Comparison of ENCODE assay signal across 1 cellular context in the genomic region with DNA sequence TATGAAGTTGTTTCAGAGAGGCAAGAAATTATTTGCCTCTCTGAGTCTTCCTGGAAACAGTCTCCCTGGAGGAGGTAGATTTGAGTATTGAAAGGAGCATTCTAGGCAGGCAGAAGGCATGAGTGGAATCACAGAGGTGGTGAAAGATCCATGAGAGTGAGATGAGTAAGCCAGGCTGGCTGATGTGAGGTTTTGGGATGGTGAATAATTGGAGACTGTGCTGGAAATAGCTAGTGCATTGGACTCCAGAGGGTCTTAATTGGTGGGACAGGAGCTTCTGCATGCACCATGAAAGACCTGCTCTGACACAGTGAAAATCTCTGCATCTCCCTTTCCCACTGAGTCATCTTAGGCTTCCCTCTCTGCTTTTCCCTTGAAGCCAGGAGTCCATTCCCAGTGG.
TF ChIP-seq lines count a peak whose summit lies in the region.

No MANE protein-coding gene starts in this region.

TF ChIP-seq in GM23338, 12 proteins besides CTCF, POLR2A, EP300 and RAD21 (continued from another document):
- TF ChIP-seq, protein P1, sequence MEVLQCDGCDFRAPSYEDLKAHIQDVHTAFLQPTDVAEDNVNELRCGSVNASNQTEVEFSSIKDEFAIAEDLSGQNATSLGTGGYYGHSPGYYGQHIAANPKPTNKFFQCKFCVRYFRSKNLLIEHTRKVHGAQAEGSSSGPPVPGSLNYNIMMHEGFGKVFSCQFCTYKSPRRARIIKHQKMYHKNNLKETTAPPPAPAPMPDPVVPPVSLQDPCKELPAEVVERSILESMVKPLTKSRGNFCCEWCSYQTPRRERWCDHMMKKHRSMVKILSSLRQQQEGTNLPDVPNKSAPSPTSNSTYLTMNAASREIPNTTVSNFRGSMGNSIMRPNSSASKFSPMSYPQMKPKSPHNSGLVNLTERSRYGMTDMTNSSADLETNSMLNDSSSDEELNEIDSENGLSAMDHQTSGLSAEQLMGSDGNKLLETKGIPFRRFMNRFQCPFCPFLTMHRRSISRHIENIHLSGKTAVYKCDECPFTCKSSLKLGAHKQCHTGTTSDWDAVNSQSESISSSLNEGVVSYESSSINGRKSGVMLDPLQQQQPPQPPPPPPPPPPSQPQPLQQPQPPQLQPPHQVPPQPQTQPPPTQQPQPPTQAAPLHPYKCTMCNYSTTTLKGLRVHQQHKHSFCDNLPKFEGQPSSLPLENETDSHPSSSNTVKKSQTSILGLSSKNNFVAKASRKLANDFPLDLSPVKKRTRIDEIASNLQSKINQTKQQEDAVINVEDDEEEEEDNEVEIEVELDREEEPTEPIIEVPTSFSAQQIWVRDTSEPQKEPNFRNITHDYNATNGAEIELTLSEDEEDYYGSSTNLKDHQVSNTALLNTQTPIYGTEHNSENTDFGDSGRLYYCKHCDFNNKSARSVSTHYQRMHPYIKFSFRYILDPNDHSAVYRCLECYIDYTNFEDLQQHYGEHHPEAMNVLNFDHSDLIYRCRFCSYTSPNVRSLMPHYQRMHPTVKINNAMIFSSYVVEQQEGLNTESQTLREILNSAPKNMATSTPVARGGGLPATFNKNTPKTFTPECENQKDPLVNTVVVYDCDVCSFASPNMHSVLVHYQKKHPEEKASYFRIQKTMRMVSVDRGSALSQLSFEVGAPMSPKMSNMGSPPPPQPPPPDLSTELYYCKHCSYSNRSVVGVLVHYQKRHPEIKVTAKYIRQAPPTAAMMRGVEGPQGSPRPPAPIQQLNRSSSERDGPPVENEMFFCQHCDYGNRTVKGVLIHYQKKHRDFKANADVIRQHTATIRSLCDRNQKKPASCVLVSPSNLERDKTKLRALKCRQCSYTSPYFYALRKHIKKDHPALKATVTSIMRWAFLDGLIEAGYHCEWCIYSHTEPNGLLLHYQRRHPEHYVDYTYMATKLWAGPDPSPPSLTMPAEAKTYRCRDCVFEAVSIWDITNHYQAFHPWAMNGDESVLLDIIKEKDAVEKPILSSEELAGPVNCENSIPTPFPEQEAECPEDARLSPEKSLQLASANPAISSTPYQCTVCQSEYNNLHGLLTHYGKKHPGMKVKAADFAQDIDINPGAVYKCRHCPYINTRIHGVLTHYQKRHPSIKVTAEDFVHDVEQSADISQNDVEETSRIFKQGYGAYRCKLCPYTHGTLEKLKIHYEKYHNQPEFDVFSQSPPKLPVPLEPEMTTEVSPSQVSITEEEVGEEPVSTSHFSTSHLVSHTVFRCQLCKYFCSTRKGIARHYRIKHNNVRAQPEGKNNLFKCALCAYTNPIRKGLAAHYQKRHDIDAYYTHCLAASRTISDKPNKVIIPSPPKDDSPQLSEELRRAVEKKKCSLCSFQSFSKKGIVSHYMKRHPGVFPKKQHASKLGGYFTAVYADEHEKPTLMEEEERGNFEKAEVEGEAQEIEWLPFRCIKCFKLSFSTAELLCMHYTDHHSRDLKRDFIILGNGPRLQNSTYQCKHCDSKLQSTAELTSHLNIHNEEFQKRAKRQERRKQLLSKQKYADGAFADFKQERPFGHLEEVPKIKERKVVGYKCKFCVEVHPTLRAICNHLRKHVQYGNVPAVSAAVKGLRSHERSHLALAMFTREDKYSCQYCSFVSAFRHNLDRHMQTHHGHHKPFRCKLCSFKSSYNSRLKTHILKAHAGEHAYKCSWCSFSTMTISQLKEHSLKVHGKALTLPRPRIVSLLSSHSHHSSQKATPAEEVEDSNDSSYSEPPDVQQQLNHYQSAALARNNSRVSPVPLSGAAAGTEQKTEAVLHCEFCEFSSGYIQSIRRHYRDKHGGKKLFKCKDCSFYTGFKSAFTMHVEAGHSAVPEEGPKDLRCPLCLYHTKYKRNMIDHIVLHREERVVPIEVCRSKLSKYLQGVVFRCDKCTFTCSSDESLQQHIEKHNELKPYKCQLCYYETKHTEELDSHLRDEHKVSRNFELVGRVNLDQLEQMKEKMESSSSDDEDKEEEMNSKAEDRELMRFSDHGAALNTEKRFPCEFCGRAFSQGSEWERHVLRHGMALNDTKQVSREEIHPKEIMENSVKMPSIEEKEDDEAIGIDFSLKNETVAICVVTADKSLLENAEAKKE (CRISPR knock-in tag; IDR thresholded peaks at IDR 0.05) = no peak
- TF ChIP-seq POLR2AphosphoS5 (IDR thresholded peaks at IDR 0.05; ENCODE audit: low read depth) (no peak), EZH2phosphoT487 (IDR thresholded peaks at IDR 0.05; ENCODE audit: unreplicated experiment) (no peak), ZNF114 (CRISPR knock-in tag; IDR thresholded peaks at IDR 0.05) (no peak), ZNF331 (CRISPR knock-in tag; IDR thresholded peaks at IDR 0.05; ENCODE audit: low read depth) (no peak), EZH2 (IDR thresholded peaks at IDR 0.05; ENCODE audit: low read depth, unreplicated experiment) (no peak), STAT1 (IDR thresholded peaks at IDR 0.05; ENCODE audit: unreplicated experiment) (no peak)
- TF ChIP-seq, protein P2, sequence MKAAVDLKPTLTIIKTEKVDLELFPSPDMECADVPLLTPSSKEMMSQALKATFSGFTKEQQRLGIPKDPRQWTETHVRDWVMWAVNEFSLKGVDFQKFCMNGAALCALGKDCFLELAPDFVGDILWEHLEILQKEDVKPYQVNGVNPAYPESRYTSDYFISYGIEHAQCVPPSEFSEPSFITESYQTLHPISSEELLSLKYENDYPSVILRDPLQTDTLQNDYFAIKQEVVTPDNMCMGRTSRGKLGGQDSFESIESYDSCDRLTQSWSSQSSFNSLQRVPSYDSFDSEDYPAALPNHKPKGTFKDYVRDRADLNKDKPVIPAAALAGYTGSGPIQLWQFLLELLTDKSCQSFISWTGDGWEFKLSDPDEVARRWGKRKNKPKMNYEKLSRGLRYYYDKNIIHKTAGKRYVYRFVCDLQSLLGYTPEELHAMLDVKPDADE (IDR thresholded peaks at IDR 0.05) = no peak
- TF ChIP-seq, protein P3, sequence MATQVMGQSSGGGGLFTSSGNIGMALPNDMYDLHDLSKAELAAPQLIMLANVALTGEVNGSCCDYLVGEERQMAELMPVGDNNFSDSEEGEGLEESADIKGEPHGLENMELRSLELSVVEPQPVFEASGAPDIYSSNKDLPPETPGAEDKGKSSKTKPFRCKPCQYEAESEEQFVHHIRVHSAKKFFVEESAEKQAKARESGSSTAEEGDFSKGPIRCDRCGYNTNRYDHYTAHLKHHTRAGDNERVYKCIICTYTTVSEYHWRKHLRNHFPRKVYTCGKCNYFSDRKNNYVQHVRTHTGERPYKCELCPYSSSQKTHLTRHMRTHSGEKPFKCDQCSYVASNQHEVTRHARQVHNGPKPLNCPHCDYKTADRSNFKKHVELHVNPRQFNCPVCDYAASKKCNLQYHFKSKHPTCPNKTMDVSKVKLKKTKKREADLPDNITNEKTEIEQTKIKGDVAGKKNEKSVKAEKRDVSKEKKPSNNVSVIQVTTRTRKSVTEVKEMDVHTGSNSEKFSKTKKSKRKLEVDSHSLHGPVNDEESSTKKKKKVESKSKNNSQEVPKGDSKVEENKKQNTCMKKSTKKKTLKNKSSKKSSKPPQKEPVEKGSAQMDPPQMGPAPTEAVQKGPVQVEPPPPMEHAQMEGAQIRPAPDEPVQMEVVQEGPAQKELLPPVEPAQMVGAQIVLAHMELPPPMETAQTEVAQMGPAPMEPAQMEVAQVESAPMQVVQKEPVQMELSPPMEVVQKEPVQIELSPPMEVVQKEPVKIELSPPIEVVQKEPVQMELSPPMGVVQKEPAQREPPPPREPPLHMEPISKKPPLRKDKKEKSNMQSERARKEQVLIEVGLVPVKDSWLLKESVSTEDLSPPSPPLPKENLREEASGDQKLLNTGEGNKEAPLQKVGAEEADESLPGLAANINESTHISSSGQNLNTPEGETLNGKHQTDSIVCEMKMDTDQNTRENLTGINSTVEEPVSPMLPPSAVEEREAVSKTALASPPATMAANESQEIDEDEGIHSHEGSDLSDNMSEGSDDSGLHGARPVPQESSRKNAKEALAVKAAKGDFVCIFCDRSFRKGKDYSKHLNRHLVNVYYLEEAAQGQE (IDR thresholded peaks at IDR 0.05; ENCODE audit: unreplicated experiment) = no peak
